ENCODE assay signal across 8 cellular contexts in genomic region chr6:30556714-30556963, GRCh38. TPM values are rescaled to one million over a fixed set of nuclear protein-coding genes. Genes with fewer than 3 reads are reported as not detected.
DNase-seq lines count a peak whose midpoint lies in the region; ATAC-seq, FAIRE-seq and TF ChIP-seq lines count a peak whose summit lies in the region.

No MANE protein-coding gene starts in this region.

- H3K79me1 ChIP-seq in IMR-90 (ENCODE audit: low read depth in 1 of 2, low read length in 2 of 2) = peaks cover 14 to 76% of the 10 kb centered on the region in 2 experiments

- peak overlapping the region; percentile 98 for H2AK9ac ChIP-seq in IMR-90 (replicated peaks; ENCODE audit: low read depth, low read length, poor library complexity)

- dilution Hi-C loops in IMR-90 (cut with HindIII; ENCODE audit: low sequenced_read_pairs, unreplicated experiment) = no loop called here

- H3K4me2 ChIP-seq in IMR-90 (ENCODE audit: low read depth, low read length) = peak overlapping the region; percentile 96

- peak overlapping the region; percentile 97 for H2AFZ ChIP-seq in IMR-90 (replicated peaks; ENCODE audit: low read length, poor library complexity)

- no peak overlapping the region; the same call in 1 of the 2 replicates for H3K14ac ChIP-seq in IMR-90 (replicated peaks; ENCODE audit: low read depth, low read length)

- H3K9me1 ChIP-seq in IMR-90 (ENCODE audit: insufficient read depth, low read length) = peaks cover 6% of the 10 kb centered on the region; the same call in 1 of the 2 replicates

- no TSS peak for BruUV-seq in IMR-90 (replicated peaks; lab: Mats Ljungman, UMichigan)

- H3K4me1 ChIP-seq in IMR-90 (ENCODE audit: control insufficient read depth, insufficient read depth, low read length) = peaks cover 2% of the 10 kb centered on the region
- peaks cover 50% of the 10 kb centered on the region for H3K4me1 ChIP-seq in left ventricle myocardium inferior
- H3K4me1 ChIP-seq in small intestine (ENCODE audit: control insufficient read depth in 2 of 2, insufficient read depth in 1 of 2, low read depth in 1 of 2, low read length in 1 of 2) = peaks cover 2 to 3% of the 10 kb centered on the region in 2 donors

- in situ Hi-C loops in IMR-90 (cut with MboI; ENCODE audit: low sequenced_read_pairs) = no loop called here

- intact Hi-C loops in IMR-90 (cut with micrococcal nuclease) (no loop called here), left ventricle myocardium inferior (cut with micrococcal nuclease) (no loop called here)

- H4K20me1 ChIP-seq in IMR-90 (ENCODE audit: insufficient read depth, low read length) = peaks cover 4% of the 10 kb centered on the region; the same call in 1 of the 2 replicates

- H2AK5ac ChIP-seq in IMR-90 (ENCODE audit: low read depth, low read length) = peak overlapping the region; percentile 52

- peak overlapping the region; percentile 88 for H2BK5ac ChIP-seq in IMR-90 (ENCODE audit: low read depth, low read length, poor library complexity, severe bottlenecking)

- H4K5ac ChIP-seq in IMR-90 (ENCODE audit: low read depth, low read length) = no peak overlapping the region; the same call in 1 of the 2 replicates

- ATAC-seq in IMR-90 (ENCODE audit: low read depth) = no peak

- H3K27me3 ChIP-seq in BJ (ENCODE audit: control insufficient read depth, insufficient read depth, low read length) (no peaks in the 10 kb centered on the region), IMR-90 (ENCODE audit: control insufficient read depth, insufficient read depth, low read length) (no peaks in the 10 kb centered on the region), left ventricle myocardium inferior (ENCODE audit: low read depth) (no peaks in the 10 kb centered on the region), small intestine (ENCODE audit: control insufficient read depth in 2 of 2, insufficient read depth in 2 of 2, low read length in 2 of 2) (no peaks in the 10 kb centered on the region)

- peak overlapping the region; percentile 65 for H3K4me3 ChIP-seq in BJ (ENCODE audit: low read depth, low read length)
- H3K4me3 ChIP-seq in IMR-90 (ENCODE audit: insufficient read depth, low read depth, low read length) = peak overlapping the region; percentile 94
- H3K4me3 ChIP-seq in left ventricle myocardium inferior = peak overlapping the region; percentile 90
- peak overlapping the region; percentile 67 to 72 for H3K4me3 ChIP-seq in small intestine (ENCODE audit: low read depth in 1 of 2, low read length in 2 of 2)

- no peak overlapping the region for H2BK20ac ChIP-seq in IMR-90 (ENCODE audit: low read depth, low read length)

- no peak for TF ChIP-seq POLR2A in IMR-90 (IDR thresholded peaks at IDR 0.05; ENCODE audit: low read depth, low read length)

- 0% methylated on average over 7 of the region's 13 CpGs; no CpG with 5 or more reads in 1 of the 2 experiments for WGBS in IMR-90 (ENCODE audit: extremely low coverage in 2 of 2, insufficient read length in 1 of 2), 2 experiments
- 0 to 1% (median 0%) methylated on average over 13 of the region's 13 CpGs for WGBS in small intestine, 3 donors

- no peak for FAIRE-seq in small intestine (lab: Jason Lieb, UNC)
- no peak for FAIRE-seq in D721Med (lab: Jason Lieb, UNC)

- TF ChIP-seq RAD21 in IMR-90 (IDR thresholded peaks at IDR 0.05; ENCODE audit: low read length) = no peak

- no peak overlapping the region for H2BK120ac ChIP-seq in IMR-90 (ENCODE audit: low read depth, low read length)

- peak overlapping the region; percentile 96 for H3K27ac ChIP-seq in IMR-90 (ENCODE audit: insufficient read depth, low read length)
- peak overlapping the region; percentile 98 for H3K27ac ChIP-seq in left ventricle myocardium inferior (replicated peaks)
- peak overlapping the region; percentile 51 to 99 for H3K27ac ChIP-seq in small intestine (ENCODE audit: low read depth in 1 of 2, low read length in 1 of 2)

- no peak overlapping the region for H3K56ac ChIP-seq in IMR-90 (ENCODE audit: extremely low read depth, insufficient read depth, low read length)

- no peak for TF ChIP-seq CTCF in BJ (IDR thresholded peaks at IDR 0.05; ENCODE audit: insufficient read depth, low read depth, low read length)
- no peak for TF ChIP-seq CTCF in IMR-90 (conservative IDR thresholded peaks at IDR 0.05; ENCODE audit: low read depth, low read length)
- no peak for TF ChIP-seq CTCF in left ventricle myocardium inferior (IDR thresholded peaks at IDR 0.05; ENCODE audit: borderline replicate concordance)
- TF ChIP-seq CTCF in D721Med (IDR thresholded peaks at IDR 0.05; ENCODE audit: insufficient read depth, missing control alignments) = no peak

- peak overlapping the region; percentile 71 to 98 for H4K8ac ChIP-seq in IMR-90 (ENCODE audit: low read depth in 2 of 2, low read length in 2 of 2)

- POLR2A ChIA-PET in BJ (lab: Charles Lee) (no interaction called here), IMR-90 (lab: Charles Lee; ENCODE audit: unreplicated experiment) (interaction anchor here (0.6 kb wide), 1 partner anchor 9 kb away, joined by 6 read pairs; no protein-coding TSS in a partner anchor)

- H3K36me3 ChIP-seq in BJ (ENCODE audit: control insufficient read depth, insufficient read depth, low read length) (peaks cover 14% of the 10 kb centered on the region), IMR-90 (ENCODE audit: control insufficient read depth, insufficient read depth, low read length) (peaks cover 25% of the 10 kb centered on the region), left ventricle myocardium inferior (peaks cover 27% of the 10 kb centered on the region), small intestine (ENCODE audit: control insufficient read depth in 2 of 2, insufficient read depth in 2 of 2, low read length in 2 of 2) (no peaks in the 10 kb centered on the region)

- H3K9me3 ChIP-seq in IMR-90 (ENCODE audit: control insufficient read depth, insufficient read depth, low read length) (no peaks in the 10 kb centered on the region), left ventricle myocardium inferior (replicated peaks) (no peaks in the 10 kb centered on the region), small intestine (ENCODE audit: control insufficient read depth, low read depth) (no peaks in the 10 kb centered on the region)

- H3K18ac ChIP-seq in IMR-90 (ENCODE audit: low read depth, low read length) = no peak overlapping the region; the same call in 1 of the 2 replicates

- peak overlapping the region; percentile 39; the same call in 1 of the 2 replicates for H3K4ac ChIP-seq in IMR-90 (ENCODE audit: low read depth, low read length)

- DNase-seq in BJ (ENCODE audit: low read depth) (no peak), IMR-90 (no peak), left ventricle myocardium inferior (peak; percentile 88), small intestine (peak; percentile 86), D721Med (ENCODE audit: insufficient read length, low spot score) (no peak), NCI-H524 treated with DMSO at 0.1 percent for 48 hours (lab: John Stamatoyannopoulos, UW) (no peak), NCI-H2029 treated with DMSO at 0.1 percent for 48 hours (lab: John Stamatoyannopoulos, UW) (no peak)
- DNase-seq in activated gamma-delta T cell treated with anti-CD3 and anti-CD28 coated beads, Interleukin-2, amount 50 U/mL, for 16 hours (ENCODE audit: low read depth) = peak; percentile 77

- peak overlapping the region; percentile 85 for H3K9ac ChIP-seq in IMR-90 (ENCODE audit: low read depth, low read length)

- no peak overlapping the region for H2BK15ac ChIP-seq in IMR-90 (ENCODE audit: low read depth, low read length)

- 0 out of 2 replicates have a peak overlapping the region, but pooled peaks have one; percentile 19 for H4K91ac ChIP-seq in IMR-90 (ENCODE audit: insufficient read depth, low read depth, low read length)

- CTCF ChIA-PET in BJ (lab: Yijun Ruan, JAX) = interaction anchor here (0.6 to 5.3 kb wide), 5 partner anchors 11 to 75 kb away, joined by 3 to 37 read pairs (median 8); partner anchors contain the start of gene ABCF1
- CTCF ChIA-PET in IMR-90 (lab: Yijun Ruan, JAX) = interaction anchor here (0.5 to 1.7 kb wide), 2 partner anchors 11 to 1182 kb away, joined by 3 to 8 read pairs; no protein-coding TSS in a partner anchor

- H3K23ac ChIP-seq in IMR-90 (ENCODE audit: low read depth, low read length) = no peak overlapping the region

TF ChIP-seq in IMR-90, 13 proteins besides CTCF, POLR2A, EP300 and RAD21 (continues in another document):
- no peak for TF ChIP-seq CEBPB (IDR thresholded peaks at IDR 0.05; ENCODE audit: low read depth, low read length)
- no peak for TF ChIP-seq FOS (IDR thresholded peaks at IDR 0.05; ENCODE audit: low read depth, low read length)
- TF ChIP-seq NFE2L2 (IDR thresholded peaks at IDR 0.05; ENCODE audit: low read depth, low read length) = no peak

RNA-seq across cellular contexts. Expression of gene GNL1, which starts 0.3 kb away (rescaled TPM):
- polyA plus RNA-seq in BJ (2011; rRNA removed) (47.4 and 47.6 TPM in 2 replicates), IMR-90 (2012; rRNA removed) (43.7 and 44.0 TPM in 2 replicates), small intestine (10 to 100 TPM; 25.9 to 46.7 (median 39.4) TPM)
- 31.9 and 49.9 TPM in 2 replicates for polyA minus RNA-seq in BJ (2011; rRNA and poly(A)+ RNA removed)
- total RNA-seq in IMR-90 (2012; rRNA removed) (33.9 and 40.5 TPM in 2 replicates), left ventricle myocardium inferior (18.3 TPM)
- polyA plus RNA-seq in IMR-90 (2012; cell fraction: cytosol; rRNA removed) = 27.9 and 33.6 TPM in 2 replicates
- polyA plus RNA-seq in IMR-90 (2012; cell fraction: nucleus; rRNA removed; ENCODE audit: low replicate concordance) = 45.1 and 54.4 TPM in 2 replicates

RNA-seq across cellular contexts. Expression of gene PRR3, which starts 0.5 kb away (rescaled TPM):
- polyA plus RNA-seq in BJ (2011; rRNA removed) (15.8 and 16.0 TPM in 2 replicates), IMR-90 (2012; rRNA removed) (16.7 and 17.3 TPM in 2 replicates), small intestine (1 to 10 TPM; 3.6 to 6.1 (median 4.1) TPM)
- 9.4 and 20.5 TPM in 2 replicates for polyA minus RNA-seq in BJ (2011; rRNA and poly(A)+ RNA removed)
- total RNA-seq in IMR-90 (2012; rRNA removed) (7.2 TPM in 2 replicates), left ventricle myocardium inferior (2.0 TPM)
- polyA plus RNA-seq in IMR-90 (2012; cell fraction: cytosol; rRNA removed) = 9.5 and 11.1 TPM in 2 replicates
- 8.2 and 15.9 TPM in 2 replicates for polyA plus RNA-seq in IMR-90 (2012; cell fraction: nucleus; rRNA removed; ENCODE audit: low replicate concordance)

RNA-seq across cellular contexts. Expression of gene ABCF1, which starts 14.6 kb away (rescaled TPM):
- polyA plus RNA-seq in BJ (2011; rRNA removed) (30.0 and 37.9 TPM in 2 replicates), IMR-90 (2012; rRNA removed) (35.8 and 39.1 TPM in 2 replicates), small intestine (10 to 100 TPM; 30.0 to 40.6 (median 37.0) TPM)
- polyA minus RNA-seq in BJ (2011; rRNA and poly(A)+ RNA removed) = 48.5 and 54.9 TPM in 2 replicates
- total RNA-seq in IMR-90 (2012; rRNA removed) (47.5 and 48.6 TPM in 2 replicates), left ventricle myocardium inferior (38.8 TPM)
- polyA plus RNA-seq in IMR-90 (2012; cell fraction: cytosol; rRNA removed) = 29.2 and 30.4 TPM in 2 replicates
- polyA plus RNA-seq in IMR-90 (2012; cell fraction: nucleus; rRNA removed; ENCODE audit: low replicate concordance) = 48.3 and 57.9 TPM in 2 replicates

Comparison
In these comparisons a context has a peak if more than half of its experiments do, and no peak if none do; other contexts are left out.
1. DNase-seq: peak in activated gamma-delta T cell treated with anti-CD3 and anti-CD28 coated beads, Interleukin-2, amount 50 U/mL, for 16 hours (single experiment), left ventricle myocardium inferior (single experiment) and small intestine (single experiment); none in BJ (single experiment), IMR-90 (single experiment), D721Med (single experiment), NCI-H524 treated with DMSO at 0.1 percent for 48 hours (single experiment) and NCI-H2029 treated with DMSO at 0.1 percent for 48 hours (single experiment).
2. Peak in every context shown above with its lines, with median percentiles within 50 percentile points of each other: H3K4me3 ChIP-seq and H3K27ac ChIP-seq.